In the genomic region with DNA sequence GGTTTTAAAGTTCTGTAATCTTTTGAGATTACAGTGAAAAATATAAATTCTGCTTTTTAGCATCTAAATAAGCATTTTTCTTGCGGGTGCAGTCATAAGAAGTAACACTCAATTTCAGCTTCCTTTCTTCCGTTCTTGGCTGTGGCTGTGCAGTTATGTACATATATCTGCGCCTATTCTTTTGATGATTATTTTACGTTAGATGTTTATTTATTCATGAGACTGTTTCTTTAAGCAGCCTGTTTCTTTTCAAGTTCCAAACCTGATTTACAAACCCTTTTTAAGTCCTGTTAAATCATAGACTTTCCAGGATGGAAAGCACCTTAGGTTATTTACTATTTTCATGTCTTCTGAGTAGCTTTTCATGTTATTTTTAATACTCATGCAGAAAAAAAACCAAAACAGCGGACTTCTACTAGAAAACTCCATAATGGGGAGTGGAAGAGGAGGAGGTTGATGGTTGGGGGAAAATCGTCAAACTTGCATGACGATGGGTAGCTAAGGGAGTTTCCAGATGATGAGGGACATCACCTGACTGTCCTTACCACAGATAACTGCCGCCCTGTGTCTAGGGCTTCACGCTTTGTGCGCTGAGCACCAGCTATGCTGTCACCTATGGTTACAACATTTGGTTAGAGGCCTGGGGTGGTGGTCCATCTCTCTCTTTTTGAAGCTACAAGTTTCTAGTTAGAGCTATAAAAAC, we compare ENCODE assay signal across 7 cellular contexts.
DNase-seq lines count a peak whose midpoint lies in the region; ATAC-seq and TF ChIP-seq lines count a peak whose summit lies in the region.

No MANE protein-coding gene starts in this region.

- CTCF ChIA-PET in activated naive CD4-positive, alpha-beta T cell treated with anti-CD3 and anti-CD28 coated beads, Interleukin-2, amount 10 ng/mL, durations not matched to agents 7 days and 5 days (lab: Charles Lee) = interaction anchor here (1.2 kb wide), 2 partner anchors 23 to 29 kb away, joined by 3 to 7 read pairs; no protein-coding TSS in a partner anchor

- H3K4me3 Mint-ChIP-seq in activated naive CD4-positive, alpha-beta T cell treated with anti-CD3 and anti-CD28 coated beads, Interleukin-2, amount 10 ng/mL, durations not matched to agents 7 days and 5 days = peak overlapping the region; percentile 10
- H3K4me3 Mint-ChIP-seq in stimulated activated effector memory CD8-positive, alpha-beta T cell treated with anti-CD3 and anti-CD28 coated beads, Interleukin-12 subunit alpha, Interleukin-12 subunit beta, amount 100 ng/mL, for 72 hours = peak overlapping the region; percentile 90

- peak overlapping the region; percentile 83 for H3K27ac Mint-ChIP-seq in activated naive CD4-positive, alpha-beta T cell treated with anti-CD3 and anti-CD28 coated beads, Interleukin-2, amount 10 ng/mL, durations not matched to agents 7 days and 5 days
- peak overlapping the region; percentile 90 for H3K27ac Mint-ChIP-seq in stimulated activated effector memory CD8-positive, alpha-beta T cell treated with anti-CD3 and anti-CD28 coated beads, Interleukin-12 subunit alpha, Interleukin-12 subunit beta, amount 100 ng/mL, for 72 hours

- H3K27me3 Mint-ChIP-seq in activated naive CD4-positive, alpha-beta T cell treated with anti-CD3 and anti-CD28 coated beads, Interleukin-2, amount 10 ng/mL, durations not matched to agents 7 days and 5 days = no peaks in the 10 kb centered on the region

- DNase-seq in GM20000 (ENCODE audit: low spot score) (peak; percentile 84), iPS-NIHi7 (ENCODE audit: extremely low spot score) (no peak), KBM-7 (no peak), T1000 (lab: John Stamatoyannopoulos, UW) (no peak)
- DNase-seq in activated naive CD4-positive, alpha-beta T cell treated with anti-CD3 and anti-CD28 coated beads, Interleukin-2, amount 10 ng/mL, durations not matched to agents 7 days and 5 days = peak; percentile 41
- DNase-seq in stimulated activated effector memory CD8-positive, alpha-beta T cell treated with anti-CD3 and anti-CD28 coated beads, Interleukin-12 subunit alpha, Interleukin-12 subunit beta, amount 100 ng/mL, for 72 hours (ENCODE audit: low spot score in 2 of 2) = peak; percentile 24 to 76

- peaks cover 59% of the 10 kb centered on the region for H3K4me1 Mint-ChIP-seq in activated naive CD4-positive, alpha-beta T cell treated with anti-CD3 and anti-CD28 coated beads, Interleukin-2, amount 10 ng/mL, durations not matched to agents 7 days and 5 days
- H3K4me1 Mint-ChIP-seq in stimulated activated effector memory CD8-positive, alpha-beta T cell treated with anti-CD3 and anti-CD28 coated beads, Interleukin-12 subunit alpha, Interleukin-12 subunit beta, amount 100 ng/mL, for 72 hours = peaks cover 37% of the 10 kb centered on the region

- ATAC-seq in HG03575 (IDR thresholded peaks at IDR 0.05; ENCODE audit: extremely low read depth, insufficient number of reproducible peaks, low FRiP score, unreplicated experiment) = peak; percentile 65
- peak; percentile 95 for ATAC-seq in stimulated activated effector memory CD8-positive, alpha-beta T cell treated with anti-CD3 and anti-CD28 coated beads, Interleukin-12 subunit alpha, Interleukin-12 subunit beta, amount 100 ng/mL, for 72 hours

- in situ Hi-C loops in KBM-7 (cut with MboI; ENCODE audit: low pct_unique_long_range_greater_than_20kb, low sequenced_read_pairs) = no loop called here

- H3K9me3 Mint-ChIP-seq in activated naive CD4-positive, alpha-beta T cell treated with anti-CD3 and anti-CD28 coated beads, Interleukin-2, amount 10 ng/mL, durations not matched to agents 7 days and 5 days = peaks cover 1% of the 10 kb centered on the region
- H3K9me3 Mint-ChIP-seq in stimulated activated effector memory CD8-positive, alpha-beta T cell treated with anti-CD3 and anti-CD28 coated beads, Interleukin-12 subunit alpha, Interleukin-12 subunit beta, amount 100 ng/mL, for 72 hours = no peaks in the 10 kb centered on the region

- no peak for TF ChIP-seq CTCF in GM20000 (IDR thresholded peaks at IDR 0.05; ENCODE audit: extremely low read depth, missing control alignments)

- H3K36me3 Mint-ChIP-seq in activated naive CD4-positive, alpha-beta T cell treated with anti-CD3 and anti-CD28 coated beads, Interleukin-2, amount 10 ng/mL, durations not matched to agents 7 days and 5 days = peaks cover 20% of the 10 kb centered on the region
- H3K36me3 Mint-ChIP-seq in stimulated activated effector memory CD8-positive, alpha-beta T cell treated with anti-CD3 and anti-CD28 coated beads, Interleukin-12 subunit alpha, Interleukin-12 subunit beta, amount 100 ng/mL, for 72 hours = peaks cover 5% of the 10 kb centered on the region

Comparison
In these comparisons a context has a peak if more than half of its experiments do, and no peak if none do; other contexts are left out.
1. DNase-seq: peak in GM20000 (single experiment), activated naive CD4-positive, alpha-beta T cell treated with anti-CD3 and anti-CD28 coated beads, Interleukin-2, amount 10 ng/mL, durations not matched to agents 7 days and 5 days (single experiment) and stimulated activated effector memory CD8-positive, alpha-beta T cell treated with anti-CD3 and anti-CD28 coated beads, Interleukin-12 subunit alpha, Interleukin-12 subunit beta, amount 100 ng/mL, for 72 hours (2 of 2); none in iPS-NIHi7 (single experiment), KBM-7 (single experiment) and T1000 (single experiment).